In the genomic region with DNA sequence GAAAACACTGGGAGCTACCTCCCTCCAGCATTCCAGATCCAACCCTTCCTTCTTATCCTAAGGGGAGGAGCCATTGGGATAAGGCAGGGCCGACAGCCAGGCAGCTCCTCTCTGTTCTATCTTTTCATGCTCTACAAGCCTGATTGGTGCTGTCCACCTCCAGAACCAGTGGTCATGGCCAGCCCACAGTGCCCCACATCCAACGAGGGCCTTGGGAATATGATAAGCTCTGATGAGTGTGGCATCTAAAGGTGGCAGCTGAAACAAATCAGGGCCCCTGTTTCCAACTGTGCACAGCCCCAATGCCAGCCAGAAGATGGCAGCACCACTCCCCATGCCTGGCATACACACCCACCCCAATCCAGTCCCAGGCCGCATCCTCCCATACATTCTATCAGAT, we compare ENCODE assay signal across 8 cellular contexts.
DNase-seq lines count a peak whose midpoint lies in the region; ATAC-seq and TF ChIP-seq lines count a peak whose summit lies in the region.

No MANE protein-coding gene starts in this region.

- H3K9ac ChIP-seq in Karpas-422 (ENCODE audit: low read length), result no peak overlapping the region; the same call in 1 of the 2 replicates
- no peak overlapping the region for H3K9ac ChIP-seq in neural progenitor cell

- H3K27ac Mint-ChIP-seq in activated T-cell treated with anti-CD3 and anti-CD28 coated beads, Interleukin-2, amount 50 U/mL, for 72 hours, result no peak overlapping the region
- H3K27ac Mint-ChIP-seq in neural progenitor cell, result no peak overlapping the region

- H3K4me3 ChIP-seq in Karpas-422 (ENCODE audit: low read length) (no peak overlapping the region), choroid plexus epithelial cell (ENCODE audit: low read depth, low read length) (no peak overlapping the region), neural progenitor cell (peak overlapping the region; percentile 9)

- no peak for ATAC-seq in activated T-cell treated with anti-CD3 and anti-CD28 coated beads, Interleukin-2, amount 50 U/mL, for 72 hours (replicated peaks in 1 of 2)
- ATAC-seq in GM21786 (IDR thresholded peaks at IDR 0.05; ENCODE audit: unreplicated experiment), result no peak

- no peaks in the 10 kb centered on the region for H3K36me3 ChIP-seq in Karpas-422 (ENCODE audit: insufficient read depth, low read length)
- no peaks in the 10 kb centered on the region for H3K36me3 ChIP-seq in neural progenitor cell

- H3K9me3 Mint-ChIP-seq in activated T-cell treated with anti-CD3 and anti-CD28 coated beads, Interleukin-2, amount 50 U/mL, for 72 hours, result peaks cover 1 to 5% of the 10 kb centered on the region in 2 donors
- peaks cover 1% of the 10 kb centered on the region for H3K9me3 Mint-ChIP-seq in neural progenitor cell

- no peaks in the 10 kb centered on the region for H3K9me2 ChIP-seq in Karpas-422 (replicated peaks; ENCODE audit: insufficient read depth, low read length)

- no peak overlapping the region for H3K4me2 ChIP-seq in Karpas-422 (ENCODE audit: low read depth, low read length, poor library complexity, severe bottlenecking)
- H3K4me2 ChIP-seq in neural progenitor cell, result no peak overlapping the region

- H3K36me3 Mint-ChIP-seq in activated T-cell treated with anti-CD3 and anti-CD28 coated beads, Interleukin-2, amount 50 U/mL, for 72 hours (ENCODE audit: insufficient read depth in 2 of 2), result no peaks in the 10 kb centered on the region
- no peaks in the 10 kb centered on the region for H3K36me3 Mint-ChIP-seq in neural progenitor cell

- H3K27me3 ChIP-seq in Karpas-422 (ENCODE audit: low read length) (no peaks in the 10 kb centered on the region), neural progenitor cell (no peaks in the 10 kb centered on the region)

- H3K27ac ChIP-seq in Karpas-422 (ENCODE audit: low read length), result no peak overlapping the region
- no peak overlapping the region for H3K27ac ChIP-seq in neural progenitor cell

- H3K4me3 Mint-ChIP-seq in activated T-cell treated with anti-CD3 and anti-CD28 coated beads, Interleukin-2, amount 50 U/mL, for 72 hours, result no peak overlapping the region
- no peak overlapping the region for H3K4me3 Mint-ChIP-seq in neural progenitor cell

- H3K4me1 ChIP-seq in Karpas-422 (ENCODE audit: low read length) (peaks cover 41% of the 10 kb centered on the region), neural progenitor cell (no peaks in the 10 kb centered on the region)

- H2AFZ ChIP-seq in Karpas-422 (ENCODE audit: low read length) (0 out of 2 replicates have a peak overlapping the region, but pooled peaks have one; percentile 25), neural progenitor cell (replicated peaks) (peak overlapping the region; percentile 88)

- no peaks in the 10 kb centered on the region for H3K27me3 Mint-ChIP-seq in activated T-cell treated with anti-CD3 and anti-CD28 coated beads, Interleukin-2, amount 50 U/mL, for 72 hours (ENCODE audit: low read depth)
- H3K27me3 Mint-ChIP-seq in neural progenitor cell (ENCODE audit: insufficient read depth, low read depth), result no peaks in the 10 kb centered on the region

- H4K20me1 ChIP-seq in Karpas-422 (ENCODE audit: insufficient read depth, low read depth, low read length), result no peaks in the 10 kb centered on the region
- H4K20me1 ChIP-seq in neural progenitor cell (ENCODE audit: low read depth), result no peaks in the 10 kb centered on the region

- DNase-seq in activated T-cell treated with anti-CD3 and anti-CD28 coated beads, Interleukin-2, amount 50 U/mL, for 72 hours, result peak; percentile 1 to 2
- no peak for DNase-seq in activated T-cell treated with anti-CD3 and anti-CD28 coated beads, Interleukin-2, amount 50 U/mL, for 1 hour
- DNase-seq in Karpas-422 (peak; percentile 92), choroid plexus epithelial cell (ENCODE audit: low read depth) (peak; percentile 49), neural progenitor cell (ENCODE audit: low spot score) (peak; percentile 58), GOT3 (lab: John Stamatoyannopoulos, UW) (no peak), NCI-H345 (lab: John Stamatoyannopoulos, UW) (no peak)

- no peaks in the 10 kb centered on the region for H3K79me2 ChIP-seq in Karpas-422 (ENCODE audit: low read length)
- no peaks in the 10 kb centered on the region for H3K79me2 ChIP-seq in neural progenitor cell (ENCODE audit: low read depth)

- H3F3A ChIP-seq in neural progenitor cell (ENCODE audit: low read depth), result no peaks in the 10 kb centered on the region

- TF ChIP-seq CTCF in choroid plexus epithelial cell (conservative IDR thresholded peaks at IDR 0.05; ENCODE audit: low read depth, low read length) (peak; percentile 70), neural progenitor cell (IDR thresholded peaks at IDR 0.05) (peak; percentile 66)

- H3K9me3 ChIP-seq in Karpas-422 (ENCODE audit: low read length) (no peaks in the 10 kb centered on the region), neural progenitor cell (ENCODE audit: low read depth) (no peaks in the 10 kb centered on the region)

- no peaks in the 10 kb centered on the region for H3K4me1 Mint-ChIP-seq in activated T-cell treated with anti-CD3 and anti-CD28 coated beads, Interleukin-2, amount 50 U/mL, for 72 hours (ENCODE audit: low read depth)
- H3K4me1 Mint-ChIP-seq in neural progenitor cell, result peaks cover under 1% of the 10 kb centered on the region

Comparison
In these comparisons a context has a peak if more than half of its experiments do, and no peak if none do; other contexts are left out.
1. DNase-seq: peak in activated T-cell treated with anti-CD3 and anti-CD28 coated beads, Interleukin-2, amount 50 U/mL, for 72 hours (2 of 2), Karpas-422 (single experiment), choroid plexus epithelial cell (single experiment) and neural progenitor cell (single experiment); none in activated T-cell treated with anti-CD3 and anti-CD28 coated beads, Interleukin-2, amount 50 U/mL, for 1 hour (single experiment), GOT3 (single experiment) and NCI-H345 (single experiment).